ENCODE assay signal across 16 cellular contexts in the genomic region with DNA sequence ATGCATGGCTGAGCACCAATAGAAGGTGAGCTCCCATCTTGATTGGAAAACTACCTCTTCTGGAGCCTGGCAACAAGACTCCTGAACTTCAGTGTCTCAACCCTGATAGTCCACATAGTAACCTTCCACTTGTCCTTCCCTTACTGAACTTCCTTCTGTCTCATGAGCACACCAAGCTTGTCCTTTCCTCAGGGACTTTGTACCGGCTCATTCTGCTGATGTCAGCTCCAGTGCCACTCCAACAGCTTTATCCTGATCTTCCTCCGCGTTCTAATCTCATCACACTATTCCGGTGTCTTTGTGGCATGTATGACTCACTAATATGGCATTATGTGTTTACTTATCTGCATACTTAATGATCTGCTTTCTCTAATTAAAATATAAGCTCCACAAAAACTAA.
DNase-seq lines count a peak whose midpoint lies in the region; ATAC-seq, FAIRE-seq and TF ChIP-seq lines count a peak whose summit lies in the region.
"Had no signal": no experiment of that assay in that cellular context is flagged by ENCODE, and none has a peak within 500 bp of the region (broad histone marks: within the 10 kb centered on the region; RNA-seq: fewer than 3 reads in every experiment).

No MANE protein-coding gene starts in this region.

- H3K27ac Mint-ChIP-seq in Calu3 (ENCODE audit: unreplicated experiment), result peak overlapping the region; percentile 6
- H3K27ac Mint-ChIP-seq in stimulated activated naive B cell treated with anti-CD40 and anti-IgM and Interleukin-4, amounts not matched to agents 10 μg/mL and 1 μg/mL and 100 μg/mL, for 72 hours, result no peak overlapping the region
- H3K27ac Mint-ChIP-seq: B cell; CD4-positive, CD25-positive, alpha-beta regulatory T cell; HFFc6 had no signal

- H3K9ac ChIP-seq in H1 (replicated peaks in 1 of 4; ENCODE audit: extremely low read depth in 1 of 4, low read depth in 3 of 4, low read length in 3 of 4) (no peak overlapping the region), trophoblast cell (ENCODE audit: low read length) (no peak overlapping the region)

- no peak overlapping the region for H3K4ac ChIP-seq in H1 (replicated peaks; ENCODE audit: insufficient read length, low read depth, low read length)
- H3K4ac ChIP-seq in trophoblast cell (ENCODE audit: low read depth, low read length), result no peak overlapping the region

- no peak overlapping the region for H3K27ac ChIP-seq in A549
- H3K27ac ChIP-seq in H1 (ENCODE audit: low read depth, low read length), result no peak overlapping the region
- no peak overlapping the region for H3K27ac ChIP-seq in trophoblast cell (ENCODE audit: low read depth, low read length)
- H3K27ac ChIP-seq: PC-9, SJSA1 had no signal

- TF ChIP-seq EP300 in A549 (IDR thresholded peaks at IDR 0.05) (no peak), H1 (IDR thresholded peaks at IDR 0.05; ENCODE audit: borderline replicate concordance in 1 of 2, low read depth in 2 of 2, low read length in 2 of 2) (no peak)

- H3K27me3 Mint-ChIP-seq in Calu3 (ENCODE audit: unreplicated experiment), result no peaks in the 10 kb centered on the region
- peaks cover 0 to 13% of the 10 kb centered on the region in 2 donors for H3K27me3 Mint-ChIP-seq in stimulated activated naive B cell treated with anti-CD40 and anti-IgM and Interleukin-4, amounts not matched to agents 10 μg/mL and 1 μg/mL and 100 μg/mL, for 72 hours

- no peaks in the 10 kb centered on the region for H4K20me1 ChIP-seq in H1 (replicated peaks in 1 of 2; ENCODE audit: control insufficient read depth in 1 of 2, insufficient read depth in 2 of 2, low read length in 2 of 2)

- 50% methylated on average over 4 of the region's 4 CpGs for WGBS in A549 (ENCODE audit: missing lambda C conversion rate)
- WGBS in H1 (ENCODE audit: extremely low coverage in 1 of 2, insufficient coverage in 1 of 2, insufficient read length in 1 of 2, insufficient replicate concordance in 2 of 2, low coverage in 1 of 2, low lambda C conversion rate in 2 of 2, missing lambda C conversion rate in 1 of 2), 2 experiments, result 89% methylated on average over 4 of the region's 4 CpGs; no CpG with 5 or more reads in 1 of the 2 experiments
- WGBS in trophoblast cell (ENCODE audit: extremely low coverage, insufficient coverage, insufficient read length), result no CpG with 5 or more reads among the region's 4 CpGs

- H4K91ac ChIP-seq in H1 (replicated peaks; ENCODE audit: insufficient read length, low read length) (no peak overlapping the region), trophoblast cell (ENCODE audit: low read depth, low read length) (no peak overlapping the region)

- intact Hi-C loops in Calu3 (cut with micrococcal nuclease; ENCODE audit: unreplicated experiment), result no loop called here

- no peak for TF ChIP-seq RAD21 in A549 (conservative IDR thresholded peaks at IDR 0.05 in 1 of 2, IDR thresholded peaks at IDR 0.05 in 1 of 2)
- no peak for TF ChIP-seq RAD21 in H1 (IDR thresholded peaks at IDR 0.05 in 1 of 2, conservative IDR thresholded peaks at IDR 0.05 in 1 of 2; ENCODE audit: low read depth in 2 of 2, low read length in 2 of 2)

- CTCF ChIA-PET in A549 (lab: Yijun Ruan, JAX), result interaction anchor here (1.0 kb wide), 1 partner anchor 25 kb away, joined by 3 read pairs; no protein-coding TSS in a partner anchor
- CTCF ChIA-PET in Calu3 (lab: Charles Lee), result no interaction called here
- CTCF ChIA-PET in H1 (lab: Charles Lee; ENCODE audit: partially characterized antibody), result interaction anchor here (0.7 to 1.2 kb wide), 2 partner anchors 42 to 861 kb away, joined by 3 read pairs; no protein-coding TSS in a partner anchor

- H3K36me3 ChIP-seq in H1 (ENCODE audit: control insufficient read depth in 2 of 4, insufficient read depth in 4 of 4, low read length in 3 of 4), result no peaks in the 10 kb centered on the region
- H3K36me3 ChIP-seq in trophoblast cell (ENCODE audit: control insufficient read depth in 1 of 2, insufficient read depth in 2 of 2, low read length in 2 of 2), result no peaks in the 10 kb centered on the region
- H3K36me3 ChIP-seq: SJSA1 had no signal

- H3K9me3 ChIP-seq in A549, result no peaks in the 10 kb centered on the region
- no peaks in the 10 kb centered on the region for H3K9me3 ChIP-seq in H1 (ENCODE audit: insufficient read depth in 2 of 2, low read depth in 1 of 2, low read length in 1 of 2)
- H3K9me3 ChIP-seq in trophoblast cell (ENCODE audit: insufficient read depth, low read depth, low read length), result no peaks in the 10 kb centered on the region
- H3K9me3 ChIP-seq: Caco-2, SJSA1 had no signal

- no peaks in the 10 kb centered on the region for H3K79me2 ChIP-seq in H1 (ENCODE audit: control insufficient read depth in 1 of 2, insufficient read depth in 2 of 2, low read length in 2 of 2)
- H3K79me2 ChIP-seq in trophoblast cell (ENCODE audit: control insufficient read depth, insufficient read depth, low read length, poor library complexity), result no peaks in the 10 kb centered on the region

- H3K23ac ChIP-seq in H1 (ENCODE audit: insufficient read length) (no peak overlapping the region), trophoblast cell (ENCODE audit: low read length) (no peak overlapping the region)

- peaks cover 5% of the 10 kb centered on the region for H3K9me3 Mint-ChIP-seq in Calu3 (ENCODE audit: low read depth, unreplicated experiment)
- H3K9me3 Mint-ChIP-seq in stimulated activated naive B cell treated with anti-CD40 and anti-IgM and Interleukin-4, amounts not matched to agents 10 μg/mL and 1 μg/mL and 100 μg/mL, for 72 hours, result peaks cover 0 to 3% of the 10 kb centered on the region in 2 donors
- H3K9me3 Mint-ChIP-seq: HFFc6 had no signal

- H4K8ac ChIP-seq in H1 (ENCODE audit: extremely low read depth, insufficient read depth, low read length) (no peak overlapping the region), trophoblast cell (ENCODE audit: low read depth, low read length) (no peak overlapping the region)

- H2AFZ ChIP-seq in H1 (ENCODE audit: low read length) (0 out of 2 replicates have a peak overlapping the region, but pooled peaks have one; percentile 70), trophoblast cell (ENCODE audit: insufficient read depth, low read length, poor library complexity) (no peak overlapping the region)
- H2AFZ ChIP-seq: PC-9 had no signal

- no peak overlapping the region for H2AK5ac ChIP-seq in H1 (ENCODE audit: low read depth, low read length)
- H2AK5ac ChIP-seq in trophoblast cell (ENCODE audit: low read length), result no peak overlapping the region

- H3K36me3 Mint-ChIP-seq in Calu3 (ENCODE audit: insufficient read depth, unreplicated experiment), result no peaks in the 10 kb centered on the region
- H3K36me3 Mint-ChIP-seq in stimulated activated naive B cell treated with anti-CD40 and anti-IgM and Interleukin-4, amounts not matched to agents 10 μg/mL and 1 μg/mL and 100 μg/mL, for 72 hours, result no peaks in the 10 kb centered on the region
- H3K36me3 Mint-ChIP-seq: CD4-positive, CD25-positive, alpha-beta regulatory T cell had no signal

- FAIRE-seq in A549 (lab: Jason Lieb, UNC) (no peak), H1 (lab: Jason Lieb, UNC) (no peak)

- H3K14ac ChIP-seq in H1 (ENCODE audit: insufficient read length) (no peak overlapping the region), trophoblast cell (ENCODE audit: low read length) (no peak overlapping the region)

- TF ChIP-seq CTCF in A549 (IDR thresholded peaks at IDR 0.05), result no peak
- TF ChIP-seq CTCF in Calu3 (IDR thresholded peaks at IDR 0.05; ENCODE audit: unreplicated experiment), result no peak
- TF ChIP-seq CTCF in H1 (IDR thresholded peaks at IDR 0.05; ENCODE audit: control extremely low read depth in 1 of 3, insufficient read depth in 1 of 3, low read depth in 1 of 3, low read length in 3 of 3), result no peak

- H3K18ac ChIP-seq in H1 (ENCODE audit: extremely low read depth, low read length) (no peak overlapping the region), trophoblast cell (ENCODE audit: low read length) (no peak overlapping the region)

- peak overlapping the region; percentile 50; the same call in 1 of the 2 replicates for H2BK15ac ChIP-seq in H1 (ENCODE audit: low read length)

- POLR2A ChIA-PET in A549 (lab: Yijun Ruan, JAX) (no interaction called here), H1 (lab: Charles Lee; ENCODE audit: partially characterized antibody) (interaction anchor here (0.9 to 1.4 kb wide), 2 partner anchors 24 to 59 kb away, joined by 3 read pairs; no protein-coding TSS in a partner anchor)

- H2BK5ac ChIP-seq in H1 (ENCODE audit: low read depth, low read length), result no peak overlapping the region
- no peak overlapping the region for H2BK5ac ChIP-seq in trophoblast cell (ENCODE audit: low read depth, low read length, poor library complexity)

- H3K23me2 ChIP-seq in H1 (ENCODE audit: low read depth, low read length), result peaks cover 3% of the 10 kb centered on the region; the same call in 1 of the 2 replicates

- H2BK120ac ChIP-seq in H1 (replicated peaks; ENCODE audit: low read depth, low read length) (no peak overlapping the region), trophoblast cell (ENCODE audit: insufficient read depth, low read length, poor library complexity) (no peak overlapping the region)

- peaks cover 0 to 4% (median 0%) of the 10 kb centered on the region in 4 experiments; a peak in 1 of 7 replicates for H3K27me3 ChIP-seq in H1 (replicated peaks in 1 of 4; ENCODE audit: control insufficient read depth in 3 of 4, extremely low read depth in 1 of 4, insufficient read depth in 3 of 4, low read length in 3 of 4)
- no peaks in the 10 kb centered on the region for H3K27me3 ChIP-seq in trophoblast cell (ENCODE audit: insufficient read depth, low read length)
- H3K27me3 ChIP-seq: SJSA1 had no signal

- H3K4me3 ChIP-seq in A549, result no peak overlapping the region
- H3K4me3 ChIP-seq in H1 (ENCODE audit: extremely low read depth in 1 of 4, insufficient read depth in 2 of 4, low read depth in 3 of 4, low read length in 4 of 4), result no peak overlapping the region
- no peak overlapping the region for H3K4me3 ChIP-seq in trophoblast cell (ENCODE audit: low read depth, low read length)
- H3K4me3 ChIP-seq: PC-9, SJSA1 had no signal

- no peak overlapping the region for H3K4me3 Mint-ChIP-seq in Calu3 (ENCODE audit: low read depth, unreplicated experiment)
- H3K4me3 Mint-ChIP-seq in stimulated activated naive B cell treated with anti-CD40 and anti-IgM and Interleukin-4, amounts not matched to agents 10 μg/mL and 1 μg/mL and 100 μg/mL, for 72 hours, result no peak overlapping the region
- H3K4me3 Mint-ChIP-seq: B cell; CD4-positive, CD25-positive, alpha-beta regulatory T cell; HFFc6 had no signal

- no peak overlapping the region for H4K12ac ChIP-seq in trophoblast cell (ENCODE audit: low read depth, low read length)

- H4K5ac ChIP-seq in H1 (ENCODE audit: insufficient read length, low read depth, low read length), result no peak overlapping the region

- H2BK12ac ChIP-seq in H1 (ENCODE audit: low read depth, low read length), result no peak overlapping the region
- H2BK12ac ChIP-seq in trophoblast cell (ENCODE audit: low read length), result peak overlapping the region; percentile 50

- TF ChIP-seq POLR2A in A549 (IDR thresholded peaks at IDR 0.05; ENCODE audit: low read length) (no peak), H1 (IDR thresholded peaks at IDR 0.05; ENCODE audit: control extremely low read depth in 1 of 2, low read depth in 2 of 2, low read length in 2 of 2) (no peak)

- H3K79me1 ChIP-seq in H1 (ENCODE audit: low read depth, low read length) (no peaks in the 10 kb centered on the region), trophoblast cell (ENCODE audit: low read length) (no peaks in the 10 kb centered on the region)

- no peak overlapping the region for H2BK20ac ChIP-seq in H1 (ENCODE audit: low read length)

- no peak overlapping the region for H3K56ac ChIP-seq in H1 (replicated peaks; ENCODE audit: insufficient read length, low read depth, low read length)

- BruUV-seq in Calu3 (replicated peaks; lab: Mats Ljungman, UMichigan), result no TSS peak

- H3K4me1 Mint-ChIP-seq in Calu3 (ENCODE audit: low read depth, unreplicated experiment), result peaks cover 23% of the 10 kb centered on the region
- no peaks in the 10 kb centered on the region for H3K4me1 Mint-ChIP-seq in stimulated activated naive B cell treated with anti-CD40 and anti-IgM and Interleukin-4, amounts not matched to agents 10 μg/mL and 1 μg/mL and 100 μg/mL, for 72 hours
- H3K4me1 Mint-ChIP-seq: B cell; CD4-positive, CD25-positive, alpha-beta regulatory T cell had no signal

- no peak for DNase-seq in A549 (ENCODE audit: low read depth in 1 of 2, low spot score in 1 of 2)
- no peak for DNase-seq in Calu3
- DNase-seq in H1 (ENCODE audit: low read depth in 1 of 2, low spot score in 2 of 2), result no peak
- DNase-seq in trophoblast cell, result no peak
- DNase-seq in NCI-H1048 (lab: John Stamatoyannopoulos, UW), result no peak
- DNase-seq in stimulated activated naive B cell treated with anti-CD40 and anti-IgM and Interleukin-4, amounts not matched to agents 10 μg/mL and 1 μg/mL and 100 μg/mL, for 72 hours, result no peak
- DNase-seq: Caco-2; CD4-positive, CD25-positive, alpha-beta regulatory T cell; GF-D8; NCI-H187; PC-9; SW 1271 had no signal

- no peak for ATAC-seq in A549
- ATAC-seq in stimulated activated naive B cell treated with anti-CD40 and anti-IgM and Interleukin-4, amounts not matched to agents 10 μg/mL and 1 μg/mL and 100 μg/mL, for 72 hours (replicated peaks), result no peak
- no peak for ATAC-seq in GM18498 (IDR thresholded peaks at IDR 0.05; ENCODE audit: unreplicated experiment)

- H3K4me2 ChIP-seq in A549 (no peak overlapping the region), H1 (ENCODE audit: insufficient read depth in 1 of 2, low read depth in 2 of 2, low read length in 2 of 2) (no peak overlapping the region), trophoblast cell (ENCODE audit: low read length) (no peak overlapping the region)
- H3K4me2 ChIP-seq: PC-9 had no signal

- H3K4me1 ChIP-seq in A549 (no peaks in the 10 kb centered on the region), H1 (replicated peaks in 1 of 4; ENCODE audit: control insufficient read depth in 3 of 4, insufficient read depth in 4 of 4, low read length in 3 of 4) (no peaks in the 10 kb centered on the region), trophoblast cell (ENCODE audit: control insufficient read depth in 1 of 2, insufficient read depth in 2 of 2, low read length in 2 of 2) (no peaks in the 10 kb centered on the region)
- H3K4me1 ChIP-seq: Caco-2 had no signal

Comparison
In these comparisons a context has a peak if more than half of its experiments do, and no peak if none do; other contexts are left out.
1. Of the 18 proteins assayed by ChIP-seq in both H1 and A549: peak only in H1: none; only in A549: MAFK; in both: none; in neither: 17.